In genomic region chr12:14991069-14991468, GRCh38 we compare ENCODE assay signal across 17 cellular contexts. TPM values are rescaled to one million over a fixed set of nuclear protein-coding genes. Genes with fewer than 3 reads are reported as not detected.
A peak's percentile ranks its signal among the peaks of the same experiment; 100 is the strongest.
DNase-seq lines count a peak whose midpoint lies in the region; ATAC-seq and TF ChIP-seq lines count a peak whose summit lies in the region.
"Had no signal": no experiment of that assay in that cellular context is flagged by ENCODE, and none has a peak within 500 bp of the region (broad histone marks: within the 10 kb centered on the region; RNA-seq: fewer than 3 reads in every experiment).

No MANE protein-coding gene starts in this region.

- H3K27me3 Mint-ChIP-seq in activated B cell treated with CpG ODN at 0.5 μM for 24 hours: no peaks in the 10 kb centered on the region
- H3K27me3 Mint-ChIP-seq: CD4-positive, alpha-beta memory T cell had no signal

- no peak overlapping the region for H3K27ac ChIP-seq in Peyer's patch
- H3K27ac ChIP-seq: PC-9, SJSA1 had no signal

- H3K27me3 ChIP-seq in H7 (ENCODE audit: control insufficient read depth, insufficient read depth, low read length) (no peaks in the 10 kb centered on the region), Peyer's patch (no peaks in the 10 kb centered on the region)
- H3K27me3 ChIP-seq: SJSA1 had no signal

- H3K9me3 ChIP-seq in Peyer's patch: no peaks in the 10 kb centered on the region
- H3K9me3 ChIP-seq: SJSA1 had no signal

- intact Hi-C loops in activated B cell treated with CpG ODN at 0.5 μM for 24 hours (cut with micrococcal nuclease): loop anchor here (10.0 kb wide), 1 partner anchor 534 kb away; no protein-coding TSS in a partner anchor

- TF ChIP-seq CTCF in activated B cell treated with CpG ODN at 0.5 μM for 24 hours (IDR thresholded peaks at IDR 0.05): no peak
- no peak for TF ChIP-seq CTCF in Peyer's patch (IDR thresholded peaks at IDR 0.05)

- ATAC-seq in GM18517 (IDR thresholded peaks at IDR 0.05; ENCODE audit: unreplicated experiment) (peak; percentile 49), GM21360 (IDR thresholded peaks at IDR 0.05; ENCODE audit: unreplicated experiment) (peak; percentile 56), activated B cell treated with CpG ODN at 0.5 μM for 24 hours (ENCODE audit: low read depth) (peak; percentile 12)

- H3K4me3 Mint-ChIP-seq in activated B cell treated with CpG ODN at 0.5 μM for 24 hours: no peak overlapping the region
- H3K4me3 Mint-ChIP-seq: CD4-positive, alpha-beta memory T cell had no signal

- H3K9me3 Mint-ChIP-seq in activated B cell treated with CpG ODN at 0.5 μM for 24 hours: peaks cover 13% of the 10 kb centered on the region

- H3K36me3 Mint-ChIP-seq in activated B cell treated with CpG ODN at 0.5 μM for 24 hours (ENCODE audit: low read depth): no peaks in the 10 kb centered on the region
- H3K36me3 Mint-ChIP-seq: CD4-positive, alpha-beta memory T cell had no signal

- POLR2A ChIA-PET in activated B cell treated with CpG ODN at 0.5 μM for 24 hours (lab: Charles Lee): interaction anchor here (0.7 to 1.1 kb wide), 3 partner anchors 34 to 220 kb away, joined by 3 to 4 read pairs (median 3); a partner anchor contains a TSS

- DNase-seq in activated B cell treated with CpG ODN at 0.5 μM for 24 hours (no peak), H7 (no peak), LoVo (ENCODE audit: low spot score) (no peak), SK-N-DZ (ENCODE audit: low spot score) (no peak), Peyer's patch (no peak)
- DNase-seq: CD4-positive, alpha-beta memory T cell; DMS79; KG1; NCI-H1048; NCI-H146; NCI-H2081; NCI-H510A treated with DMSO at 0.1 percent for 48 hours; PC-9 had no signal

- peaks cover 85% of the 10 kb centered on the region for H3K4me1 Mint-ChIP-seq in activated B cell treated with CpG ODN at 0.5 μM for 24 hours

- TF ChIP-seq POLR2A in Peyer's patch (IDR thresholded peaks at IDR 0.05): no peak

- no peaks in the 10 kb centered on the region for H3K36me3 ChIP-seq in H7 (replicated peaks; ENCODE audit: control insufficient read depth, insufficient read depth, low read length)
- no peaks in the 10 kb centered on the region for H3K36me3 ChIP-seq in Peyer's patch
- H3K36me3 ChIP-seq: SJSA1 had no signal

- peak overlapping the region; percentile 46 for H3K27ac Mint-ChIP-seq in activated B cell treated with CpG ODN at 0.5 μM for 24 hours
- H3K27ac Mint-ChIP-seq: CD4-positive, alpha-beta memory T cell had no signal

- CTCF ChIA-PET in activated B cell treated with CpG ODN at 0.5 μM for 24 hours (lab: Charles Lee): interaction anchor here (1.5 kb wide), 1 partner anchor 268 kb away, joined by 5 read pairs; no protein-coding TSS in a partner anchor

- no peaks in the 10 kb centered on the region for H3K4me1 ChIP-seq in Peyer's patch

- H3K4me3 ChIP-seq in H7 (ENCODE audit: insufficient read depth, low read depth, low read length) (no peak overlapping the region), Peyer's patch (no peak overlapping the region)
- H3K4me3 ChIP-seq: PC-9, SJSA1 had no signal

RNA-seq across cellular contexts. Expression of gene PDE6H, which starts 18.2 kb away (rescaled TPM):
- total RNA-seq in activated B cell treated with CpG ODN at 0.5 μM for 24 hours: not detected in 2 replicates
- not detected in 2 replicates for total RNA-seq in H7 (2014; rRNA removed; shearing (Covaris generic))
- polyA plus RNA-seq in SK-N-DZ (2014; cell fraction: cytosol; rRNA removed): not detected in 2 replicates
- not detected in 2 replicates for polyA plus RNA-seq in SK-N-DZ (2014; cell fraction: nucleus; rRNA removed)
- total RNA-seq in Peyer's patch: not detected
- total RNA-seq: CD4-positive, alpha-beta memory T cell; M059J; PC-9; SJSA1 had no signal
- polyA plus RNA-seq: CD4-positive, alpha-beta memory T cell had no signal

RNA-seq across cellular contexts. Expression of gene ARHGDIB, which starts 29.7 kb away (rescaled TPM):
- total RNA-seq in activated B cell treated with CpG ODN at 0.5 μM for 24 hours (680 and 738 TPM in 2 replicates), Peyer's patch (100 to 1,000 TPM in 1 of 4 donors, 10 to 100 TPM in 3; 17.1 to 290 (median 57.1) TPM)
- total RNA-seq in H7 (2014; rRNA removed; shearing (Covaris generic)): 0.89 and 2.1 TPM in 2 replicates
- polyA plus RNA-seq in SK-N-DZ (2014; cell fraction: cytosol; rRNA removed): 0.77 and 0.94 TPM in 2 replicates
- 0.50 and 3.4 TPM in 2 replicates for polyA plus RNA-seq in SK-N-DZ (2014; cell fraction: nucleus; rRNA removed)

RNA-seq across cellular contexts. Expression of gene ERP27, which starts 52.7 kb away (rescaled TPM):
- total RNA-seq in activated B cell treated with CpG ODN at 0.5 μM for 24 hours: 3.8 and 5.4 TPM in 2 replicates
- not detected in 2 replicates for total RNA-seq in H7 (2014; rRNA removed; shearing (Covaris generic))
- not detected in 2 replicates for polyA plus RNA-seq in SK-N-DZ (2014; cell fraction: cytosol; rRNA removed)
- polyA plus RNA-seq in SK-N-DZ (2014; cell fraction: nucleus; rRNA removed): 0.07 TPM in 1 of 2 replicates, not detected in the other
- 1 to 10 TPM in 2 of 4 donors, under 1 TPM in 1, not detected in 1; 0.94 to 2.5 (median 1.2) TPM for total RNA-seq in Peyer's patch
- total RNA-seq: M059J, SJSA1 had no signal
